8 cellular contexts compared by ENCODE assay signal in genomic region chr16:3101841-3102470, GRCh38. TPM values are rescaled to one million over a fixed set of nuclear protein-coding genes. Genes with fewer than 3 reads are reported as not detected.
DNase-seq lines count a peak whose midpoint lies in the region; ATAC-seq and TF ChIP-seq lines count a peak whose summit lies in the region.

No MANE protein-coding gene starts in this region.

- no peak for TF ChIP-seq POLR2A in erythroblast (IDR thresholded peaks at IDR 0.05; ENCODE audit: low read length)

- no peaks in the 10 kb centered on the region for H3K27me3 Mint-ChIP-seq in stimulated activated memory B cell treated with anti-CD40 and anti-IgM and Interleukin-4, amounts not matched to agents 10 μg/mL and 1 μg/mL and 100 μg/mL, for 72 hours

- H3K9me3 ChIP-seq in osteoblast (ENCODE audit: low read depth, low read length), result no peaks in the 10 kb centered on the region

- DNase-seq in GDM1 (lab: John Stamatoyannopoulos, UW) (peak; percentile 29), NOMO-1 (lab: John Stamatoyannopoulos, UW; ENCODE audit: unreplicated experiment in 2 of 2) (peak; percentile 21 to 22), erythroblast (lab: John Stamatoyannopoulos, UW) (peak; percentile 24 to 39), osteoblast (ENCODE audit: insufficient read length, low spot score, missing footprints) (no peak), epidermal melanocyte (ENCODE audit: insufficient read length, low spot score) (no peak)

- no peak overlapping the region for H3K27ac ChIP-seq in osteoblast (ENCODE audit: low read depth, low read length)

- H3K4me2 ChIP-seq in osteoblast (ENCODE audit: insufficient read depth, low read length), result no peak overlapping the region

- H3K36me3 ChIP-seq in osteoblast (ENCODE audit: insufficient read depth, low read length), result no peaks in the 10 kb centered on the region

- peaks cover 13% of the 10 kb centered on the region for H3K27me3 ChIP-seq in osteoblast (ENCODE audit: insufficient read depth, low read length)

- H3K4me1 ChIP-seq in osteoblast (ENCODE audit: insufficient read depth, low read length), result peaks cover 6% of the 10 kb centered on the region

- TF ChIP-seq CTCF in osteoblast (IDR thresholded peaks at IDR 0.05; ENCODE audit: extremely low read depth, low read depth, low read length), result no peak

- no peaks in the 10 kb centered on the region for H3K36me3 Mint-ChIP-seq in stimulated activated memory B cell treated with anti-CD40 and anti-IgM and Interleukin-4, amounts not matched to agents 10 μg/mL and 1 μg/mL and 100 μg/mL, for 72 hours

- no peaks in the 10 kb centered on the region for H4K20me1 ChIP-seq in osteoblast (ENCODE audit: insufficient read depth, low read length)

- peak overlapping the region; percentile 78 for H2AFZ ChIP-seq in osteoblast (ENCODE audit: low read length)

- no peak overlapping the region for H3K4me3 ChIP-seq in osteoblast (ENCODE audit: insufficient read depth, low read length)

- ATAC-seq in HG03354 (IDR thresholded peaks at IDR 0.05; ENCODE audit: poor library complexity, severe bottlenecking, unreplicated experiment) (no peak), GM21737 (IDR thresholded peaks at IDR 0.05; ENCODE audit: unreplicated experiment) (no peak)
- no peak for ATAC-seq in stimulated activated memory B cell treated with anti-CD40 and anti-IgM and Interleukin-4, amounts not matched to agents 10 μg/mL and 1 μg/mL and 100 μg/mL, for 72 hours

- no peak overlapping the region for H3K27ac Mint-ChIP-seq in stimulated activated memory B cell treated with anti-CD40 and anti-IgM and Interleukin-4, amounts not matched to agents 10 μg/mL and 1 μg/mL and 100 μg/mL, for 72 hours

- no peak overlapping the region for H3K4me3 Mint-ChIP-seq in stimulated activated memory B cell treated with anti-CD40 and anti-IgM and Interleukin-4, amounts not matched to agents 10 μg/mL and 1 μg/mL and 100 μg/mL, for 72 hours

- no peaks in the 10 kb centered on the region for H3K79me2 ChIP-seq in osteoblast (ENCODE audit: insufficient read depth, low read length)

- H3K4me1 Mint-ChIP-seq in stimulated activated memory B cell treated with anti-CD40 and anti-IgM and Interleukin-4, amounts not matched to agents 10 μg/mL and 1 μg/mL and 100 μg/mL, for 72 hours, result peaks cover 29% of the 10 kb centered on the region

- H3K9me3 Mint-ChIP-seq in stimulated activated memory B cell treated with anti-CD40 and anti-IgM and Interleukin-4, amounts not matched to agents 10 μg/mL and 1 μg/mL and 100 μg/mL, for 72 hours, result no peaks in the 10 kb centered on the region

RNA-seq across cellular contexts. Expression of gene ZSCAN10, which starts 2.9 kb away (rescaled TPM):
- not detected in 2 replicates for total RNA-seq in osteoblast

RNA-seq across cellular contexts. Expression of gene ZNF205, which starts 10.4 kb away (rescaled TPM):
- 17.4 and 17.7 TPM in 2 replicates for total RNA-seq in osteoblast

RNA-seq across cellular contexts. Expression of gene ZNF213, which starts 32.9 kb away (rescaled TPM):
- 8.0 and 9.4 TPM in 2 replicates for total RNA-seq in osteoblast

RNA-seq across cellular contexts. Expression of gene IL32, which starts 36.5 kb away (rescaled TPM):
- total RNA-seq in osteoblast, result 0.72 TPM in 1 of 2 replicates, not detected in the other

RNA-seq across cellular contexts. Expression of gene MMP25, which starts 55.6 kb away (rescaled TPM):
- under 0.01 TPM in 1 of 2 replicates, not detected in the other for total RNA-seq in osteoblast

Comparison
In these comparisons a context has a peak if more than half of its experiments do, and no peak if none do; other contexts are left out.
1. DNase-seq: peak in GDM1 (single experiment), NOMO-1 (2 of 2) and erythroblast (2 of 2); none in osteoblast (single experiment) and epidermal melanocyte (single experiment).